Comparison of ENCODE assay signal across 11 cellular contexts in genomic region chr11:57406337-57406904, GRCh38. TPM values are rescaled to one million over a fixed set of nuclear protein-coding genes. Genes with fewer than 3 reads are reported as not detected.
DNase-seq lines count a peak whose midpoint lies in the region; FAIRE-seq lines count a peak whose summit lies in the region.
"Had no signal": no experiment of that assay in that cellular context is flagged by ENCODE, and none has a peak within 500 bp of the region (broad histone marks: within the 10 kb centered on the region; RNA-seq: fewer than 3 reads in every experiment).

No MANE protein-coding gene starts in this region.

- 0 out of 2 replicates have a peak overlapping the region, but pooled peaks have one; percentile 7 for H3K27ac ChIP-seq in GM23248
- H3K27ac ChIP-seq: KMS-11 had no signal

- H3F3A ChIP-seq in GM23248 (ENCODE audit: insufficient read depth): peaks cover 32% of the 10 kb centered on the region

- no peak overlapping the region for H3K9ac ChIP-seq in GM23248
- H3K9ac ChIP-seq: KMS-11 had no signal

- in situ Hi-C loops in GM23248 (cut with MboI): no loop called here

- H3K79me2 ChIP-seq in GM23248 (ENCODE audit: insufficient read depth): no peaks in the 10 kb centered on the region

- peaks cover 24% of the 10 kb centered on the region for H3K4me1 ChIP-seq in GM23248 (ENCODE audit: insufficient read depth)

- FAIRE-seq in GM18507 (lab: Jason Lieb, UNC): peak; percentile 88

- no peaks in the 10 kb centered on the region for H3K9me2 ChIP-seq in GM23248 (ENCODE audit: insufficient read depth)

- 55 to 61% methylated on average over 4 of the region's 4 CpGs for WGBS in GM23248 (ENCODE audit: low coverage in 1 of 2, low lambda C conversion rate in 2 of 2, missing lambda C conversion rate in 2 of 2), 2 experiments

- no peaks in the 10 kb centered on the region for H3K9me3 ChIP-seq in GM23248 (ENCODE audit: low read depth)
- H3K9me3 ChIP-seq: tibial nerve had no signal

- peak overlapping the region; percentile 28 for H3K4me2 ChIP-seq in GM23248 (ENCODE audit: unreplicated experiment)
- H3K4me2 ChIP-seq: KMS-11 had no signal

- no peak overlapping the region for H2AFZ ChIP-seq in GM23248

- DNase-seq in GM18507 (ENCODE audit: extremely low spot score, insufficient read length, low read depth) (peak; percentile 30), GM23248 (peak; percentile 46), NAMALWA (ENCODE audit: low spot score) (peak; percentile 21), dermis blood vessel endothelial cell (peak; percentile 87), GM19240 (ENCODE audit: insufficient read length, low spot score) (no peak), NCI-H82 (lab: John Stamatoyannopoulos, UW) (no peak), amniotic stem cell (lab: John Stamatoyannopoulos, UW) (no peak)
- peak; percentile 13 to 29 (median 23) for DNase-seq in stimulated activated CD4-positive, alpha-beta T cell treated with anti-CD3 and anti-CD28 coated beads, TNF-alpha, amount 100 ng/mL, for 4 hours (ENCODE audit: low read depth in 3 of 3)

- no peak overlapping the region for H3K4me3 ChIP-seq in GM23248
- H3K4me3 ChIP-seq: tibial nerve had no signal

- H3K27me3 ChIP-seq in GM23248 (replicated peaks; ENCODE audit: insufficient read depth): no peaks in the 10 kb centered on the region
- H3K27me3 ChIP-seq: tibial nerve had no signal

- 0 out of 2 replicates have a peak, but pooled peaks cover 13% of the 10 kb centered on the region for H3K36me3 ChIP-seq in GM23248 (ENCODE audit: low read depth)

- H4K20me1 ChIP-seq in GM23248 (ENCODE audit: insufficient read depth): no peaks in the 10 kb centered on the region

RNA-seq across cellular contexts. Expression of gene PRG2, which starts 16.0 kb away (rescaled TPM):
- total RNA-seq in GM23248 (2014; rRNA removed; shearing (Covaris generic)): 0.51 and 2.2 TPM in 2 replicates
- 2.6 and 2.8 TPM in 2 replicates for polyA plus RNA-seq in GM23248 (2016; fragmentation: Nextera tagmentation; extraction: Ambion mirVana)
- total RNA-seq in dermis blood vessel endothelial cell: 0.19 TPM in 1 of 2 replicates, not detected in the other
- total RNA-seq: fibroblast of villous mesenchyme had no signal

RNA-seq across cellular contexts. Expression of gene SLC43A3, which starts 20.5 kb away (rescaled TPM):
- total RNA-seq in GM23248 (2014; rRNA removed; shearing (Covaris generic)): 23.2 and 57.7 TPM in 2 replicates
- 33.3 and 33.4 TPM in 2 replicates for polyA plus RNA-seq in GM23248 (2016; fragmentation: Nextera tagmentation; extraction: Ambion mirVana)
- total RNA-seq in dermis blood vessel endothelial cell: 57.7 and 101 TPM in 2 replicates

RNA-seq across cellular contexts. Expression of gene PRG3, which starts 25.5 kb away (rescaled TPM):
- not detected in 2 replicates for total RNA-seq in GM23248 (2014; rRNA removed; shearing (Covaris generic))
- not detected in 2 replicates for polyA plus RNA-seq in GM23248 (2016; fragmentation: Nextera tagmentation; extraction: Ambion mirVana)
- total RNA-seq in dermis blood vessel endothelial cell: not detected in 2 replicates
- total RNA-seq: fibroblast of villous mesenchyme, tibial nerve had no signal

RNA-seq across cellular contexts. Expression of gene RTN4RL2, which starts 53.9 kb away (rescaled TPM):
- total RNA-seq in GM23248 (2014; rRNA removed; shearing (Covaris generic)): 0.32 TPM in 1 of 2 replicates, not detected in the other
- 0.80 and 1.1 TPM in 2 replicates for polyA plus RNA-seq in GM23248 (2016; fragmentation: Nextera tagmentation; extraction: Ambion mirVana)
- 0.14 and 0.51 TPM in 2 replicates for total RNA-seq in dermis blood vessel endothelial cell
- total RNA-seq: fibroblast of villous mesenchyme had no signal

Comparison
In these comparisons a context has a peak if more than half of its experiments do, and no peak if none do; other contexts are left out.
1. DNase-seq: peak in GM18507 (single experiment), GM23248 (single experiment), NAMALWA (single experiment), dermis blood vessel endothelial cell (single experiment) and stimulated activated CD4-positive, alpha-beta T cell treated with anti-CD3 and anti-CD28 coated beads, TNF-alpha, amount 100 ng/mL, for 4 hours (3 of 3); none in GM19240 (single experiment), NCI-H82 (single experiment) and amniotic stem cell (single experiment).